Comparison of ENCODE assay signal across 8 cellular contexts in the genomic region with DNA sequence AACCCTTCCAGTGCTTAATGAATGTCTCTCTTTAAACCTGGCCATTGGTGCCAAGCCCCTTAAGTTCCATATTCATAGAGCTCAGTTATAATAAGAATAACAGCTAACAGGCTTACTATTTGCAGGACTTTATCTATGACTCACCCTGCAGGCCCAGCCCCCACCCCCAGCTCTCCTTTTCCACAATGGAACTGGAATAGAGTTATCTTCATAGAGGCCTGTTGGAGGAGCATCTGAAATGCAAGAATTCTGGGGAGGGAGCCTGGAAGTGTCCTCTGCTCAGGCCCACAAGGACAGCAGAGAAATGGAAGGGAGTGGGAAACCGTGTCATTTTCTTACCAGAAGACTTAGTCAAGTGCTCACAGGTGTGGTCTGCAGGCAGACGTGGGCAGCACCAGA. TPM values are rescaled to one million over a fixed set of nuclear protein-coding genes. Genes with fewer than 3 reads are reported as not detected.
DNase-seq lines count a peak whose midpoint lies in the region; ATAC-seq and TF ChIP-seq lines count a peak whose summit lies in the region.

No MANE protein-coding gene starts in this region.

- DNase-seq in GM03348 (ENCODE audit: low spot score) (peak; percentile 62), NT2/D1 (ENCODE audit: low read depth, low spot score) (no peak), dorsolateral prefrontal cortex (peak in 4 of 10 donors; percentile 24 to 63 (median 60)), middle frontal gyrus (ENCODE audit: extremely low spot score, low spot score) (no peak)
- no peak for DNase-seq in stimulated activated CD4-positive, alpha-beta T cell treated with anti-CD3 and anti-CD28 coated beads, Interleukin-12 subunit alpha, Interleukin-12 subunit beta, amount 100 ng/mL, for 4 hours

- peak overlapping the region in 53 of 59 donors; percentile 8 to 90 (median 68) for H3K27ac ChIP-seq in dorsolateral prefrontal cortex

- H3K4me3 Mint-ChIP-seq in nephron: peak overlapping the region in 2 of 3 experiments; percentile 12 to 43

- no peaks in the 10 kb centered on the region for H3K36me3 Mint-ChIP-seq in nephron (ENCODE audit: low read depth)

- no peak for TF ChIP-seq CTCF in dorsolateral prefrontal cortex (IDR thresholded peaks at IDR 0.05 in 54 of 56, conservative IDR thresholded peaks at IDR 0.05 in 2 of 56; ENCODE audit: low read depth in 1 of 56, partially characterized antibody in 56 of 56)
- TF ChIP-seq CTCF in nephron (IDR thresholded peaks at IDR 0.05; ENCODE audit: unreplicated experiment in 3 of 3): no peak

- H3K4me1 Mint-ChIP-seq in nephron: peaks cover 82% of the 10 kb centered on the region

- peaks cover 33% of the 10 kb centered on the region for H3K4me1 ChIP-seq in NT2/D1 (ENCODE audit: insufficient read depth, insufficient read length)

- no peaks in the 10 kb centered on the region for H3K36me3 ChIP-seq in NT2/D1 (ENCODE audit: insufficient read depth, insufficient read length, low read length)

- peak overlapping the region; percentile 34 to 91 (median 86) for H3K27ac Mint-ChIP-seq in nephron

- H3K27me3 ChIP-seq in NT2/D1 (ENCODE audit: insufficient read depth, insufficient read length) (no peaks in the 10 kb centered on the region), dorsolateral prefrontal cortex (peaks cover 0 to 8% (median 0%) of the 10 kb centered on the region in 45 donors)

- peaks cover 8% of the 10 kb centered on the region for H3K27me3 Mint-ChIP-seq in nephron (ENCODE audit: low read depth)

- H3K9ac ChIP-seq in NT2/D1 (ENCODE audit: insufficient read length, low read depth): peak overlapping the region; percentile 46

- ATAC-seq in GM21737 (IDR thresholded peaks at IDR 0.05; ENCODE audit: unreplicated experiment): no peak
- ATAC-seq in GM19395 (IDR thresholded peaks at IDR 0.05; ENCODE audit: unreplicated experiment): no peak

- H3K9me3 Mint-ChIP-seq in nephron: no peaks in the 10 kb centered on the region

- intact Hi-C loops in dorsolateral prefrontal cortex (cut with DNase I): no loop called here

- H3K9me3 ChIP-seq in NT2/D1 (ENCODE audit: insufficient read depth, low read length): no peaks in the 10 kb centered on the region

- H3K4me3 ChIP-seq in NT2/D1 (ENCODE audit: insufficient read length, low read depth) (peak overlapping the region; percentile 8), dorsolateral prefrontal cortex (peak overlapping the region in 3 of 59 donors; percentile 12 to 33 (median 13))

RNA-seq across cellular contexts. Expression of gene SEMA5B, which starts 52.8 kb away (rescaled TPM):
- 10 to 100 TPM in 115 of 120 experiments, 1 to 10 TPM in 5; 7.1 to 30.8 (median 17.0) TPM for total RNA-seq in dorsolateral prefrontal cortex
